1 cellular context compared by ENCODE assay signal in the genomic region with DNA sequence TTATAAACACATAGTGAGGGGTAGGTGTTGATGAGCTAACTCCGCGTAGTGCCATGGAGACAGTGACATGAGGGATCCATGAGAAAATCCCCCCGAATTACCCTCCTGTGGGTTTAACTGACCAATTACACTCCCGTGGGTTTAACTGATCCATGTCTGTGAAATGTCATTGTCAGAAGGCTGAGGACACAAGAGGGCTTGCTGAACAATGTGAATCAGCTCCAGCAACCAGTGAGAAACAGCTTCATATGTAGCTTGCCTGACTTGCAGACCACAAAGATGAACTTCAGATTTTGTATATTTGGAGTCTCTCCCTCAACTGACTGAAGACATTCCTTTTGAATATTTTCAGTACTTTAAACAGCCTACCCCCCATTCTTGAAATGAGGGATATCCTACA.
TF ChIP-seq lines count a peak whose summit lies in the region.

No MANE protein-coding gene starts in this region.

TF ChIP-seq in IMR-90, 13 proteins besides CTCF, POLR2A, EP300 and RAD21:
- TF ChIP-seq ELK1 (IDR thresholded peaks at IDR 0.05; ENCODE audit: borderline replicate concordance, low read depth, low read length), result no peak
- no peak for TF ChIP-seq NFE2L2 (IDR thresholded peaks at IDR 0.05; ENCODE audit: low read depth, low read length)
- no peak for TF ChIP-seq RCOR1 (IDR thresholded peaks at IDR 0.05; ENCODE audit: insufficient replicate concordance, low read length)
- TF ChIP-seq CEBPB (IDR thresholded peaks at IDR 0.05; ENCODE audit: low read depth, low read length), result no peak
- TF ChIP-seq CHD1 (IDR thresholded peaks at IDR 0.05; ENCODE audit: low read depth, low read length), result no peak
- TF ChIP-seq RFX5 (IDR thresholded peaks at IDR 0.05; ENCODE audit: low read depth, low read length), result no peak
- no peak for TF ChIP-seq FOS (IDR thresholded peaks at IDR 0.05; ENCODE audit: low read depth, low read length)
- no peak for TF ChIP-seq MAZ (IDR thresholded peaks at IDR 0.05; ENCODE audit: borderline replicate concordance, low read depth, low read length)
- no peak for TF ChIP-seq USF2 (IDR thresholded peaks at IDR 0.05; ENCODE audit: low read depth, low read length)
